24 cellular contexts compared by ENCODE assay signal in the genomic region with DNA sequence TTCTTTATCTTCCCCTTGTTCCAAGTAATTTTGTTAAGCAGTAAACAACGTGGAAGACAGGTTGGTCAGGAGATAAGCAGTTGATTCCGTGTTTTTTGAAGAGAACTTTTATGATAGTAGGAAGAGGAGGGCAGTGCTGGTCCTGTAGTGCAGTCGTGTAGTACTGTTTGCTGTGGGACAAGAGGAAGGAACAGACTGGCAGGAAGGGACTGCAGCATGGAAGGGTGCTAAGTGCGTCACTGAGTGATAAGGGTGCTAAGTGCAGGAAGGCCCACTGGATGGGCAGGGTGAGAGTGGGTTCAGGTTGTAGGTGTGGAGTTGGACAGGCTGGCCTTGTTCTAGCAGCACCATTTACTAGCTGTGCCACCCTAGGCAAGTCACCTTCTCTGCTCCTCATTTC.
"Had no signal": no experiment of that assay in that cellular context is flagged by ENCODE, and none has a peak within 500 bp of the region (broad histone marks: within the 10 kb centered on the region; RNA-seq: fewer than 3 reads in every experiment).

No MANE protein-coding gene starts in this region.

- H3K4me1 ChIP-seq: Peyer's patch, SJCRH30 had no signal

- H3K9ac ChIP-seq: KMS-11 had no signal

- H3K27ac ChIP-seq: KMS-11, Peyer's patch, SJCRH30 had no signal

- H3K27me3 ChIP-seq: Peyer's patch, SJCRH30 had no signal

- DNase-seq: Kasumi-1, MM.1S, NCI-H1092 treated with DMSO at 0.1 percent for 48 hours, NCI-H1436, NCI-H187, NCI-H2029, NCI-H2081 treated with DMSO at 0.1 percent for 48 hours, NCI-H2171, NCI-H226, NCI-H446, NCI-H510A, NCI-H524 treated with DMSO at 0.1 percent for 48 hours, NCI-H69, NCI-H774, PC-3, Peyer's patch, SHP77 treated with DMSO at 0.1 percent for 48 hours, SJCRH30 had no signal

- H3K9me3 ChIP-seq: Peyer's patch had no signal

- FAIRE-seq: HepG2, K562 had no signal

- H3K4me3 ChIP-seq: K562, Peyer's patch, SJCRH30 had no signal

- ATAC-seq: HepG2, K562, PC-3, Right ventricle myocardium inferior, SK-N-SH treated with all-trans-retinoic acid at 6 μM for 48 hours had no signal

- H3K36me3 ChIP-seq: Peyer's patch, SJCRH30 had no signal

- H3K4me3 Mint-ChIP-seq: IgD-negative memory B cell had no signal

- H3K4me2 ChIP-seq: KMS-11 had no signal

- H3K27ac Mint-ChIP-seq: IgD-negative memory B cell had no signal
